In genomic region chr11:17897495-17897894, GRCh38 we compare ENCODE assay signal across 5 cellular contexts.
"Had no signal": no experiment of that assay in that cellular context is flagged by ENCODE, and none has a peak within 500 bp of the region (broad histone marks: within the 10 kb centered on the region; RNA-seq: fewer than 3 reads in every experiment).

No MANE protein-coding gene starts in this region.

- ATAC-seq: GM23338, K562 had no signal

- H3K4me3 Mint-ChIP-seq: GM23338, H9 had no signal

- H3K9me3 Mint-ChIP-seq: GM23338, H9 had no signal

- H3K27ac Mint-ChIP-seq: GM23338, H9 had no signal

- DNase-seq: H9, HCEC 1CT, IMR-90 had no signal
